29 cellular contexts compared by ENCODE assay signal in the genomic region with DNA sequence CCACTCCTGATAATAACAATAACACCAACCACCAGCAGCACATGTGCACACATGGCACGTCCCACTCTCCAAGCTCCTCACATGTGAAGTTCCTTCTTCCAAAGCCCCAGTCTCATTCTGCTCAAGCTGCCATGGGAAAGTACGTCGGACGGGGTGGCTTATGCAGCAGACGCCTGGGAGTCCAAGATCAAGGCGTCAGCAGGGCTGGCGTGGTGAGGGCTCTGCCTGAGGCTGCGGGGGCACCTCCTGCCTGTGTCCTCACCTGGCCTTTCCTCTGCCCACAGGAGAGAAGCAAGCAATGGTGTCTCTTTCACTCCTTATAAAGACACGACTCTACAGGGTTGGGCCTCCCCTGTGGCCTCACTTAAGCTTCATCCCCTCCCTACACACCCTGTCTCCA.
DNase-seq lines count a peak whose midpoint lies in the region; ATAC-seq, FAIRE-seq and TF ChIP-seq lines count a peak whose summit lies in the region.
"Had no signal": no experiment of that assay in that cellular context is flagged by ENCODE, and none has a peak within 500 bp of the region (broad histone marks: within the 10 kb centered on the region; RNA-seq: fewer than 3 reads in every experiment).

No MANE protein-coding gene starts in this region.

- no peaks in the 10 kb centered on the region for H3K9me3 Mint-ChIP-seq in nephron progenitor cell
- H3K9me3 Mint-ChIP-seq: neural crest cell had no signal

- intact Hi-C loops in K562 (cut with micrococcal nuclease), result no loop called here
- intact Hi-C loops in spleen (cut with DNase I; ENCODE audit: low total_unique reads), result no loop called here

- no peak overlapping the region for H3K27ac Mint-ChIP-seq in nephron progenitor cell
- H3K27ac Mint-ChIP-seq: activated naive CD8-positive, alpha-beta T cell had no signal

- no peak for TF ChIP-seq CTCF in K562 (IDR thresholded peaks at IDR 0.05 in 2 of 3, conservative IDR thresholded peaks at IDR 0.05 in 1 of 3; ENCODE audit: insufficient read depth in 2 of 3, low read depth in 1 of 3, low read length in 3 of 3)
- TF ChIP-seq CTCF in nephron progenitor cell (IDR thresholded peaks at IDR 0.05), result no peak
- TF ChIP-seq CTCF in spleen (IDR thresholded peaks at IDR 0.05 in 8 of 11, conservative IDR thresholded peaks at IDR 0.05 in 3 of 11), result no peak

- CTCF ChIA-PET in K562 (lab: Yijun Ruan, JAX; ENCODE audit: low intra/inter-chr PET ratio), result no interaction called here

- ATAC-seq in K562 (peak; percentile 6), GM21825 (IDR thresholded peaks at IDR 0.05; ENCODE audit: unreplicated experiment) (no peak)
- ATAC-seq: gastrocnemius medialis, GM12878, mucosa of descending colon had no signal

- no peaks in the 10 kb centered on the region for H3K79me2 ChIP-seq in K562 (ENCODE audit: control insufficient read depth, insufficient read depth, low read length)

- POLR2A ChIA-PET in K562 (lab: Yijun Ruan, JAX), result interaction anchor here (0.7 to 2.0 kb wide), 6 partner anchors 9 to 1567 kb away, joined by 3 to 8 read pairs (median 4); no protein-coding TSS in a partner anchor

- H3K4me3 Mint-ChIP-seq in nephron progenitor cell, result peak overlapping the region; percentile 6
- H3K4me3 Mint-ChIP-seq: activated naive CD8-positive, alpha-beta T cell; neural crest cell had no signal

- H3K36me3 ChIP-seq in K562 (ENCODE audit: control insufficient read depth, insufficient read depth, low read length) (no peaks in the 10 kb centered on the region), spleen (no peaks in the 10 kb centered on the region)
- H3K36me3 ChIP-seq: breast epithelium, gastrocnemius medialis, prostate gland, stomach, vagina had no signal

- H3K9me3 ChIP-seq in K562 (replicated peaks; ENCODE audit: control insufficient read depth, insufficient read depth, low read depth, low read length), result no peaks in the 10 kb centered on the region
- no peaks in the 10 kb centered on the region for H3K9me3 ChIP-seq in spleen
- H3K9me3 ChIP-seq: breast epithelium, gastrocnemius medialis, mucosa of descending colon, prostate gland, stomach, vagina had no signal

- peaks cover 12% of the 10 kb centered on the region for H3K27me3 Mint-ChIP-seq in nephron progenitor cell (ENCODE audit: low read depth, poor library complexity)
- H3K27me3 Mint-ChIP-seq: activated naive CD8-positive, alpha-beta T cell had no signal

- no peak for TF ChIP-seq RAD21 in K562 (CRISPR knock-in tag; conservative IDR thresholded peaks at IDR 0.05 in 1 of 2, IDR thresholded peaks at IDR 0.05 in 1 of 2)

- H3K36me3 Mint-ChIP-seq in nephron progenitor cell (ENCODE audit: low read depth), result no peaks in the 10 kb centered on the region
- H3K36me3 Mint-ChIP-seq: activated naive CD8-positive, alpha-beta T cell had no signal

- H3K9me1 ChIP-seq in K562 (ENCODE audit: control insufficient read depth, insufficient read depth, low read length), result no peaks in the 10 kb centered on the region

- no peak overlapping the region for H3K4me3 ChIP-seq in K562
- no peak overlapping the region for H3K4me3 ChIP-seq in spleen
- H3K4me3 ChIP-seq: breast epithelium, gastrocnemius medialis, GM12878, lung, mucosa of descending colon, PC-9, prostate gland, stomach, vagina had no signal

- TF ChIP-seq EP300 in K562 (IDR thresholded peaks at IDR 0.05; ENCODE audit: low read length), result no peak

- peaks cover 0 to 25% of the 10 kb centered on the region in 2 experiments; a peak in 2 of 5 replicates for H3K4me1 ChIP-seq in K562 (replicated peaks in 1 of 2; ENCODE audit: control insufficient read depth in 2 of 2, insufficient read depth in 2 of 2, low read length in 2 of 2)
- no peaks in the 10 kb centered on the region for H3K4me1 ChIP-seq in spleen
- H3K4me1 ChIP-seq: gastrocnemius medialis, stomach had no signal

- BruUV-seq in K562 (replicated peaks; lab: Mats Ljungman, UMichigan), result no TSS peak

- DNase-seq in M059J (ENCODE audit: low read depth) (peak; percentile 41), K562 (ENCODE audit: extremely low read depth in 1 of 4, low spot score in 3 of 4) (no peak), nephron progenitor cell (no peak), spleen (peak; percentile 58), NCI-H2107 (lab: John Stamatoyannopoulos, UW) (no peak)
- no peak for DNase-seq in stimulated activated CD4-positive, alpha-beta T cell treated with anti-CD3 and anti-CD28 coated beads, Interleukin-1b, Interleukin-23, amount 100 ng/mL, for 48 hours
- DNase-seq: activated CD4-positive, alpha-beta T cell treated with anti-CD3 and anti-CD28 coated beads for 4 hours; activated effector memory CD4-positive, alpha-beta T cell treated with Interleukin-2 at 50 U/mL for 16 hours; gastrocnemius medialis; MM.1S; mucosa of descending colon; NCI-H2029; NCI-H2227 treated with DMSO at 0.1 percent for 48 hours; NCI-H526; NK-92 treated with Interleukin-12 subunit alpha and Interleukin-12 subunit beta, amount 100 ng/mL, for 24 hours; PC-9; stomach; T1000 had no signal

- peaks cover 94 to 100% of the 10 kb centered on the region in 2 experiments for H3K27me3 ChIP-seq in K562 (ENCODE audit: control insufficient read depth in 2 of 2, insufficient read depth in 2 of 2, low read length in 2 of 2)
- peaks cover 0 to 10% (median 0%) of the 10 kb centered on the region in 7 donors for H3K27me3 ChIP-seq in spleen (replicated peaks in 1 of 7)
- H3K27me3 ChIP-seq: gastrocnemius medialis, vagina had no signal

- no peak overlapping the region for H2AFZ ChIP-seq in K562 (ENCODE audit: low read depth, low read length)
- H2AFZ ChIP-seq: PC-9 had no signal

- 23% methylated on average over 9 of the region's 9 CpGs for WGBS in K562 (ENCODE audit: insufficient coverage, low coverage, missing lambda C conversion rate)
- 90 to 94% (median 92%) methylated on average over 9 of the region's 9 CpGs for WGBS in spleen, 5 donors

- peaks cover 96% of the 10 kb centered on the region for H3K4me1 Mint-ChIP-seq in nephron progenitor cell

- TF ChIP-seq POLR2A in K562 (conservative IDR thresholded peaks at IDR 0.05), result no peak
- TF ChIP-seq POLR2A in spleen (IDR thresholded peaks at IDR 0.05), result no peak

- in situ Hi-C loops in K562 (cut with MboI), result no loop called here

- no peak overlapping the region for H3K4me2 ChIP-seq in K562 (ENCODE audit: insufficient read depth, low read length)
- H3K4me2 ChIP-seq: KMS-11 had no signal

- peaks cover 23% of the 10 kb centered on the region for H4K20me1 ChIP-seq in K562 (replicated peaks; ENCODE audit: control insufficient read depth, insufficient read depth, low read length)

- no peak overlapping the region for H3K27ac ChIP-seq in K562 (ENCODE audit: extremely low read depth, low read depth, low read length)
- no peak overlapping the region for H3K27ac ChIP-seq in spleen
- H3K27ac ChIP-seq: gastrocnemius medialis, KMS-11, prostate gland, stomach, VCaP had no signal

- H3K9ac ChIP-seq in K562 (ENCODE audit: insufficient read depth in 1 of 2, low read depth in 2 of 2, low read length in 2 of 2), result no peak overlapping the region
- H3K9ac ChIP-seq: KMS-11 had no signal

- FAIRE-seq in K562 (lab: Jason Lieb, UNC), result no peak
- FAIRE-seq: GM12878, HTR-8/SVneo had no signal

TF ChIP-seq in K562, 482 proteins besides CTCF, POLR2A, EP300 and RAD21:
- TF ChIP-seq HLTF (IDR thresholded peaks at IDR 0.05), result no peak
- TF ChIP-seq EZH2 (IDR thresholded peaks at IDR 0.05; ENCODE audit: borderline replicate concordance, low read depth, low read length), result 0 out of 2 replicates have a peak, but pooled peaks have one; percentile 79

Comparison
In these comparisons a context has a peak if more than half of its experiments do, and no peak if none do; other contexts are left out.
1. DNase-seq: peak in M059J (single experiment) and spleen (single experiment); none in K562 (0 of 4), nephron progenitor cell (single experiment), stimulated activated CD4-positive, alpha-beta T cell treated with anti-CD3 and anti-CD28 coated beads, Interleukin-1b, Interleukin-23, amount 100 ng/mL, for 48 hours (single experiment) and NCI-H2107 (single experiment).